17 cellular contexts compared by ENCODE assay signal in the genomic region with DNA sequence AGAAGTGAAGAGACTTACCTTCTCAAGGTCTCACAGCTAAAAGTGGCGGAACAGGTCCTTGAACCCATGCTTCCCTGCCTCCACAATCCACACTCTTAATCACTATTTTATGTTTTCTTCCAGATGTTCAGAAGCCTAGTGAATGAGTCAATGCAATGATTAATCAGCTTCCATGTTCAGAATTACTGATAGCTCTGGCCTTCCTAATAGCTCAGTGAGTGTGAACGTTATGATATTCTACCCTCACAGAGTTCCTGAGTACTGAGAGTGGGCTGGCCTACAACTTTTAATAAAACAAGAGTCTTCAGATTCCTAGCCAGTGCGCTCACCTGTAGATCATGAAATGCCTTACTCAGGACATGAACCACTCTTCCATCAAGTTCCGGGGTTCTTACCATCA.
DNase-seq lines count a peak whose midpoint lies in the region; ATAC-seq and TF ChIP-seq lines count a peak whose summit lies in the region.
"Had no signal": no experiment of that assay in that cellular context is flagged by ENCODE, and none has a peak within 500 bp of the region (broad histone marks: within the 10 kb centered on the region; RNA-seq: fewer than 3 reads in every experiment).

No MANE protein-coding gene starts in this region.

- no peaks in the 10 kb centered on the region for H3K4me1 Mint-ChIP-seq in activated naive CD4-positive, alpha-beta T cell treated with anti-CD3 and anti-CD28 coated beads, Interleukin-2, amount 10 ng/mL, durations not matched to agents 7 days and 5 days
- H3K4me1 Mint-ChIP-seq in activated CD8-positive, alpha-beta T cell treated with anti-CD3 and anti-CD28 coated beads for 36 hours (ENCODE audit: low read depth): no peaks in the 10 kb centered on the region
- H3K4me1 Mint-ChIP-seq: GM23338 had no signal

- H3K36me3 ChIP-seq in RWPE2 (ENCODE audit: low read depth): no peaks in the 10 kb centered on the region
- no peaks in the 10 kb centered on the region for H3K36me3 ChIP-seq in mesenchymal stem cell (ENCODE audit: control insufficient read depth in 1 of 2, insufficient read depth in 2 of 2, low read depth in 1 of 2, low read length in 2 of 2)

- H3K4me3 ChIP-seq in RWPE2 (ENCODE audit: severe bottlenecking) (no peak overlapping the region), mesenchymal stem cell (ENCODE audit: insufficient read depth in 1 of 2, low read depth in 1 of 2, low read length in 2 of 2) (no peak overlapping the region)
- H3K4me3 ChIP-seq: A549, GM23338 had no signal

- H3K4ac ChIP-seq in mesenchymal stem cell (ENCODE audit: low read depth in 1 of 2, low read length in 2 of 2): no peak overlapping the region

- H2AK5ac ChIP-seq in mesenchymal stem cell (ENCODE audit: low read length, severe bottlenecking): no peak overlapping the region

- POLR2A ChIA-PET in activated CD8-positive, alpha-beta T cell treated with anti-CD3 and anti-CD28 coated beads for 36 hours (lab: Charles Lee): no interaction called here

- whole genome bisulfite sequencing in mesenchymal stem cell: 83% methylated on average over 4 of the region's 4 CpGs

- no peak overlapping the region for H3K18ac ChIP-seq in mesenchymal stem cell (ENCODE audit: low read depth in 1 of 2, low read length in 2 of 2)

- DNase-seq in GM03348 (ENCODE audit: low spot score) (peak; percentile 14), RWPE2 (ENCODE audit: low spot score) (no peak), mesenchymal stem cell (peak; percentile 6)
- DNase-seq in activated naive CD4-positive, alpha-beta T cell treated with anti-CD3 and anti-CD28 coated beads, Interleukin-2, amount 10 ng/mL, durations not matched to agents 7 days and 5 days: no peak
- DNase-seq in activated CD8-positive, alpha-beta T cell treated with anti-CD3 and anti-CD28 coated beads for 36 hours: no peak
- DNase-seq: CD4-positive, alpha-beta T cell; GF-D8; KG1; NCI-H1092 treated with DMSO at 0.1 percent for 48 hours; NCI-H1694; NCI-H774; SIG-M5 had no signal

- no peak overlapping the region for H3K27ac Mint-ChIP-seq in activated naive CD4-positive, alpha-beta T cell treated with anti-CD3 and anti-CD28 coated beads, Interleukin-2, amount 10 ng/mL, durations not matched to agents 7 days and 5 days
- H3K27ac Mint-ChIP-seq in activated CD8-positive, alpha-beta T cell treated with anti-CD3 and anti-CD28 coated beads for 36 hours: no peak overlapping the region
- H3K27ac Mint-ChIP-seq: CD4-positive, alpha-beta T cell; GM23338 had no signal

- no peak overlapping the region for H4K8ac ChIP-seq in mesenchymal stem cell (ENCODE audit: low read length)

- no peaks in the 10 kb centered on the region for H3K27me3 Mint-ChIP-seq in activated naive CD4-positive, alpha-beta T cell treated with anti-CD3 and anti-CD28 coated beads, Interleukin-2, amount 10 ng/mL, durations not matched to agents 7 days and 5 days
- no peaks in the 10 kb centered on the region for H3K27me3 Mint-ChIP-seq in activated CD8-positive, alpha-beta T cell treated with anti-CD3 and anti-CD28 coated beads for 36 hours
- H3K27me3 Mint-ChIP-seq: CD4-positive, alpha-beta T cell had no signal

- ATAC-seq in RWPE2 (ENCODE audit: low read depth) (peak; percentile 71), esophagus mucosa (peak; percentile 54), HG03039 (IDR thresholded peaks at IDR 0.05; ENCODE audit: unreplicated experiment) (no peak)
- no peak for ATAC-seq in activated CD8-positive, alpha-beta T cell treated with anti-CD3 and anti-CD28 coated beads for 36 hours
- ATAC-seq: A549, GM23338, Panc1 had no signal

- no peak overlapping the region for H3K4me3 Mint-ChIP-seq in activated naive CD4-positive, alpha-beta T cell treated with anti-CD3 and anti-CD28 coated beads, Interleukin-2, amount 10 ng/mL, durations not matched to agents 7 days and 5 days
- H3K4me3 Mint-ChIP-seq in activated CD8-positive, alpha-beta T cell treated with anti-CD3 and anti-CD28 coated beads for 36 hours: no peak overlapping the region
- H3K4me3 Mint-ChIP-seq: CD4-positive, alpha-beta T cell; GM23338 had no signal

- no peak overlapping the region for H2BK5ac ChIP-seq in mesenchymal stem cell (ENCODE audit: low read depth, low read length, poor library complexity, severe bottlenecking)

- H3K9me3 ChIP-seq in RWPE2 (ENCODE audit: severe bottlenecking) (no peaks in the 10 kb centered on the region), mesenchymal stem cell (ENCODE audit: control insufficient read depth, low read length) (no peaks in the 10 kb centered on the region)
- H3K9me3 ChIP-seq: A549 had no signal

- H3K23ac ChIP-seq in mesenchymal stem cell (ENCODE audit: low read length in 2 of 2): no peak overlapping the region

- H3K9me3 Mint-ChIP-seq in activated naive CD4-positive, alpha-beta T cell treated with anti-CD3 and anti-CD28 coated beads, Interleukin-2, amount 10 ng/mL, durations not matched to agents 7 days and 5 days: peaks cover 10% of the 10 kb centered on the region
- H3K9me3 Mint-ChIP-seq in activated CD8-positive, alpha-beta T cell treated with anti-CD3 and anti-CD28 coated beads for 36 hours: peaks cover 4% of the 10 kb centered on the region
- H3K9me3 Mint-ChIP-seq: GM23338 had no signal

- H3K27me3 ChIP-seq in RWPE2 (ENCODE audit: insufficient read depth, poor library complexity, severe bottlenecking): no peaks in the 10 kb centered on the region
- no peaks in the 10 kb centered on the region for H3K27me3 ChIP-seq in mesenchymal stem cell (ENCODE audit: control insufficient read depth in 1 of 2, insufficient read depth in 1 of 2, low read length in 2 of 2)

- H3K27ac ChIP-seq in RWPE2 (ENCODE audit: poor library complexity, severe bottlenecking) (peak overlapping the region; percentile 23), mesenchymal stem cell (ENCODE audit: low read length, poor library complexity, severe bottlenecking) (no peak overlapping the region)
- H3K27ac ChIP-seq: A549 had no signal

- no peak for TF ChIP-seq CTCF in RWPE2 (IDR thresholded peaks at IDR 0.05; ENCODE audit: poor library complexity, severe bottlenecking)
- no peak for TF ChIP-seq CTCF in activated CD8-positive, alpha-beta T cell treated with anti-CD3 and anti-CD28 coated beads for 36 hours (IDR thresholded peaks at IDR 0.05)

- H2BK15ac ChIP-seq in mesenchymal stem cell (ENCODE audit: low read depth, poor library complexity, severe bottlenecking): no peak overlapping the region

- no peak overlapping the region for H2BK12ac ChIP-seq in mesenchymal stem cell (ENCODE audit: low read length in 2 of 2)

- no peaks in the 10 kb centered on the region for H3K36me3 Mint-ChIP-seq in activated naive CD4-positive, alpha-beta T cell treated with anti-CD3 and anti-CD28 coated beads, Interleukin-2, amount 10 ng/mL, durations not matched to agents 7 days and 5 days
- H3K36me3 Mint-ChIP-seq in activated CD8-positive, alpha-beta T cell treated with anti-CD3 and anti-CD28 coated beads for 36 hours (ENCODE audit: low read depth): no peaks in the 10 kb centered on the region

- intact Hi-C loops in activated CD8-positive, alpha-beta T cell treated with anti-CD3 and anti-CD28 coated beads for 36 hours (cut with micrococcal nuclease): no loop called here

- no peak overlapping the region for H3K9ac ChIP-seq in mesenchymal stem cell (ENCODE audit: low read length)

- no peak overlapping the region for H2BK120ac ChIP-seq in mesenchymal stem cell (ENCODE audit: low read depth, low read length)

- no peak overlapping the region for H3K14ac ChIP-seq in mesenchymal stem cell (ENCODE audit: low read length in 2 of 2)

- H3K4me2 ChIP-seq in mesenchymal stem cell (ENCODE audit: low read length, poor library complexity, severe bottlenecking): no peak overlapping the region
- H3K4me2 ChIP-seq: A549, GM23338 had no signal

- CTCF ChIA-PET in activated naive CD4-positive, alpha-beta T cell treated with anti-CD3 and anti-CD28 coated beads, Interleukin-2, amount 10 ng/mL, durations not matched to agents 7 days and 5 days (lab: Charles Lee): no interaction called here
- CTCF ChIA-PET in activated CD8-positive, alpha-beta T cell treated with anti-CD3 and anti-CD28 coated beads for 36 hours (lab: Charles Lee): no interaction called here

- H3K4me1 ChIP-seq in RWPE2 (ENCODE audit: insufficient read depth, poor library complexity, severe bottlenecking) (peaks cover 25% of the 10 kb centered on the region), mesenchymal stem cell (ENCODE audit: control insufficient read depth, insufficient read depth, low read depth, low read length) (no peaks in the 10 kb centered on the region)
- H3K4me1 ChIP-seq: A549 had no signal

- no peak overlapping the region for H2AFZ ChIP-seq in mesenchymal stem cell (ENCODE audit: low read depth, low read length)
- H2AFZ ChIP-seq: GM23338 had no signal

- H3K79me1 ChIP-seq in mesenchymal stem cell (replicated peaks; ENCODE audit: low read length, poor library complexity, severe bottlenecking): no peaks in the 10 kb centered on the region

- no peak overlapping the region for H4K91ac ChIP-seq in mesenchymal stem cell (ENCODE audit: low read length)

Comparison
In these comparisons a context has a peak if more than half of its experiments do, and no peak if none do; other contexts are left out.
1. DNase-seq: peak in GM03348 (single experiment) and mesenchymal stem cell (single experiment); none in RWPE2 (single experiment), activated naive CD4-positive, alpha-beta T cell treated with anti-CD3 and anti-CD28 coated beads, Interleukin-2, amount 10 ng/mL, durations not matched to agents 7 days and 5 days (single experiment) and activated CD8-positive, alpha-beta T cell treated with anti-CD3 and anti-CD28 coated beads for 36 hours (single experiment).
2. ATAC-seq: peak in RWPE2 (single experiment) and esophagus mucosa (single experiment); none in HG03039 (single experiment) and activated CD8-positive, alpha-beta T cell treated with anti-CD3 and anti-CD28 coated beads for 36 hours (single experiment).